In the genomic region with DNA sequence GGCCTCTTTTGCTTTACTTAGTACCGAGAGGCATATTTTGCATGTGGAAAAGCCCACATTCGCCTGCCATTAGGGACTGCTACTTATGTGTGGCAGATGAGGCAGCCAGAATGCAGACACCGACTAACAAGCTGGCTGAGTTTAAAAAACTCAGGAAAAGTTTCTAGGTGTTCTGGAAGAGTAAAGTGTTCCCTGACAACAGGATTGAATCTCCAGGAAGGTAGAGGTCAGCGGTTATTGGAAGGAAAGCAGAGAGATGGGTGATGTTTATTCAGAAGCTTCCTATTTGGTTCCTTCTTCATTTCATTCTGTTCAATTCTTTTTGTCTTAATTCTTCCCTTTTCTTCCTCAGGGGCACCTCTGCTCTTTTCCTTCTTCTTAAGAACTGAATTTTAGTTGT, we compare ENCODE assay signal across 30 cellular contexts.
"Had no signal": no experiment of that assay in that cellular context is flagged by ENCODE, and none has a peak within 500 bp of the region (broad histone marks: within the 10 kb centered on the region; RNA-seq: fewer than 3 reads in every experiment).

No MANE protein-coding gene starts in this region.

- DNase-seq: activated CD4-positive, alpha-beta memory T cell treated with anti-CD3 and anti-CD28 coated beads, Interleukin-2, amount 10 ng/mL, durations not matched to agents 7 days and 5 days; activated CD4-positive, alpha-beta T cell treated with anti-CD3 and anti-CD28 coated beads for 1 hour; activated CD4-positive, alpha-beta T cell treated with anti-CD3 and anti-CD28 coated beads for 4 hours; activated CD4-positive, alpha-beta T cell treated with anti-CD3 and anti-CD28 coated beads, Interleukin-2, amount 10 ng/mL, durations not matched to agents 7 days and 5 days; activated CD4-positive, alpha-beta T cell treated with anti-CD3 and anti-CD28 coated beads, Interleukin-2, amount 50 U/mL, for 4 hours; activated CD8-positive, alpha-beta memory T cell treated with anti-CD3 and anti-CD28 coated beads, Interleukin-2, amount 50 U/mL, for 48 hours; activated gamma-delta T cell; activated naive CD4-positive, alpha-beta T cell; activated naive CD4-positive, alpha-beta T cell treated with anti-CD3 and anti-CD28 coated beads, Interleukin-2, amount 10 ng/mL, durations not matched to agents 7 days and 5 days; activated naive CD8-positive, alpha-beta T cell treated with anti-CD3 and anti-CD28 coated beads, Interleukin-2, amount 10 ng/mL, durations not matched to agents 7 days and 5 days; activated T-cell treated with anti-CD3 and anti-CD28 coated beads for 4 hours; activated T-cell treated with anti-CD3 and anti-CD28 coated beads, Interleukin-2, amount 50 U/mL, for 24 hours; activated T-cell treated with anti-CD3 and anti-CD28 coated beads, Interleukin-2, amount 50 U/mL, for 72 hours; central memory CD4-positive, alpha-beta T cell; cerebellar nuclear complex; colonic mucosa; effector CD8-positive, alpha-beta T cell; esophagus squamous epithelium; foreskin melanocyte; heart right ventricle; T-helper 17 cell; T1000 had no signal

- H3K4me1 Mint-ChIP-seq: activated CD4-positive, alpha-beta memory T cell treated with anti-CD3 and anti-CD28 coated beads, Interleukin-2, amount 10 ng/mL, durations not matched to agents 7 days and 5 days; activated CD4-positive, alpha-beta T cell treated with anti-CD3 and anti-CD28 coated beads, Interleukin-2, amount 10 ng/mL, durations not matched to agents 7 days and 5 days; activated naive CD4-positive, alpha-beta T cell treated with anti-CD3 and anti-CD28 coated beads, Interleukin-2, amount 10 ng/mL, durations not matched to agents 7 days and 5 days; activated naive CD8-positive, alpha-beta T cell treated with anti-CD3 and anti-CD28 coated beads, Interleukin-2, amount 10 ng/mL, durations not matched to agents 7 days and 5 days; T-helper 17 cell had no signal

- H3K27ac ChIP-seq: ascending aorta, breast epithelium, cardiac muscle cell, colonic mucosa, epithelial cell of prostate, esophagus squamous epithelium, gastroesophageal sphincter, heart right ventricle had no signal

- H3K27me3 ChIP-seq: ascending aorta, breast epithelium, cardiac muscle cell, colonic mucosa had no signal

- H3K27me3 Mint-ChIP-seq: activated naive CD4-positive, alpha-beta T cell treated with anti-CD3 and anti-CD28 coated beads, Interleukin-2, amount 10 ng/mL, durations not matched to agents 7 days and 5 days; activated T-cell treated with anti-CD3 and anti-CD28 coated beads, Interleukin-2, amount 50 U/mL, for 24 hours; brain had no signal

- H3K9me3 ChIP-seq: ascending aorta, breast epithelium, colonic mucosa, esophagus squamous epithelium, gastroesophageal sphincter, heart right ventricle had no signal

- H3K4me3 ChIP-seq: ascending aorta, breast epithelium, cardiac muscle cell, colonic mucosa, esophagus squamous epithelium, gastroesophageal sphincter, heart right ventricle had no signal

- H3K36me3 Mint-ChIP-seq: activated naive CD4-positive, alpha-beta T cell treated with anti-CD3 and anti-CD28 coated beads, Interleukin-2, amount 10 ng/mL, durations not matched to agents 7 days and 5 days; activated naive CD4-positive, alpha-beta T cell treated with anti-CD3 and anti-CD28 coated beads, Interleukin-2, amount 50 U/mL, for 72 hours; activated naive CD8-positive, alpha-beta T cell treated with anti-CD3 and anti-CD28 coated beads, Interleukin-2, amount 10 ng/mL, durations not matched to agents 7 days and 5 days; brain had no signal

- H3K27ac Mint-ChIP-seq: activated CD4-positive, alpha-beta memory T cell treated with anti-CD3 and anti-CD28 coated beads, Interleukin-2, amount 10 ng/mL, durations not matched to agents 7 days and 5 days; activated CD4-positive, alpha-beta T cell treated with anti-CD3 and anti-CD28 coated beads, Interleukin-2, amount 10 ng/mL, durations not matched to agents 7 days and 5 days; activated naive CD4-positive, alpha-beta T cell treated with anti-CD3 and anti-CD28 coated beads, Interleukin-2, amount 10 ng/mL, durations not matched to agents 7 days and 5 days; activated naive CD4-positive, alpha-beta T cell treated with anti-CD3 and anti-CD28 coated beads, Interleukin-2, amount 50 U/mL, for 72 hours; activated naive CD8-positive, alpha-beta T cell treated with anti-CD3 and anti-CD28 coated beads, Interleukin-2, amount 10 ng/mL, durations not matched to agents 7 days and 5 days; activated T-cell treated with anti-CD3 and anti-CD28 coated beads, Interleukin-2, amount 50 U/mL, for 24 hours; activated T-cell treated with anti-CD3 and anti-CD28 coated beads, Interleukin-2, amount 50 U/mL, for 72 hours; brain; T-helper 17 cell; T-helper 2 cell treated with Interferon-gamma antibody and Interleukin-4, amounts not matched to agents 5 μg/mL and 100 μg/mL, for 36 hours had no signal

- H3K36me3 ChIP-seq: ascending aorta, breast epithelium, cardiac muscle cell, colonic mucosa, esophagus squamous epithelium, gastroesophageal sphincter, heart right ventricle had no signal

- H3K4me3 Mint-ChIP-seq: activated CD4-positive, alpha-beta memory T cell treated with anti-CD3 and anti-CD28 coated beads, Interleukin-2, amount 10 ng/mL, durations not matched to agents 7 days and 5 days; activated CD4-positive, alpha-beta T cell treated with anti-CD3 and anti-CD28 coated beads, Interleukin-2, amount 10 ng/mL, durations not matched to agents 7 days and 5 days; activated naive CD4-positive, alpha-beta T cell treated with anti-CD3 and anti-CD28 coated beads, Interleukin-2, amount 10 ng/mL, durations not matched to agents 7 days and 5 days; activated naive CD8-positive, alpha-beta T cell treated with anti-CD3 and anti-CD28 coated beads, Interleukin-2, amount 10 ng/mL, durations not matched to agents 7 days and 5 days; activated T-cell treated with anti-CD3 and anti-CD28 coated beads, Interleukin-2, amount 50 U/mL, for 24 hours; activated T-cell treated with anti-CD3 and anti-CD28 coated beads, Interleukin-2, amount 50 U/mL, for 72 hours; brain; T-helper 17 cell; T-helper 2 cell treated with Interferon-gamma antibody and Interleukin-4, amounts not matched to agents 5 μg/mL and 100 μg/mL, for 36 hours had no signal

- H3K4me1 ChIP-seq: ascending aorta, breast epithelium, colonic mucosa, esophagus squamous epithelium, gastroesophageal sphincter had no signal

- H3K9me3 Mint-ChIP-seq: activated CD4-positive, alpha-beta memory T cell treated with anti-CD3 and anti-CD28 coated beads, Interleukin-2, amount 10 ng/mL, durations not matched to agents 7 days and 5 days; activated CD4-positive, alpha-beta T cell treated with anti-CD3 and anti-CD28 coated beads, Interleukin-2, amount 10 ng/mL, durations not matched to agents 7 days and 5 days; activated naive CD4-positive, alpha-beta T cell treated with anti-CD3 and anti-CD28 coated beads, Interleukin-2, amount 10 ng/mL, durations not matched to agents 7 days and 5 days; activated naive CD8-positive, alpha-beta T cell treated with anti-CD3 and anti-CD28 coated beads, Interleukin-2, amount 10 ng/mL, durations not matched to agents 7 days and 5 days; activated T-cell treated with anti-CD3 and anti-CD28 coated beads, Interleukin-2, amount 50 U/mL, for 24 hours; activated T-cell treated with anti-CD3 and anti-CD28 coated beads, Interleukin-2, amount 50 U/mL, for 72 hours; brain; T-helper 2 cell treated with Interferon-gamma antibody and Interleukin-4, amounts not matched to agents 5 μg/mL and 100 μg/mL, for 36 hours had no signal
